1 cellular context compared by ENCODE assay signal in the genomic region with DNA sequence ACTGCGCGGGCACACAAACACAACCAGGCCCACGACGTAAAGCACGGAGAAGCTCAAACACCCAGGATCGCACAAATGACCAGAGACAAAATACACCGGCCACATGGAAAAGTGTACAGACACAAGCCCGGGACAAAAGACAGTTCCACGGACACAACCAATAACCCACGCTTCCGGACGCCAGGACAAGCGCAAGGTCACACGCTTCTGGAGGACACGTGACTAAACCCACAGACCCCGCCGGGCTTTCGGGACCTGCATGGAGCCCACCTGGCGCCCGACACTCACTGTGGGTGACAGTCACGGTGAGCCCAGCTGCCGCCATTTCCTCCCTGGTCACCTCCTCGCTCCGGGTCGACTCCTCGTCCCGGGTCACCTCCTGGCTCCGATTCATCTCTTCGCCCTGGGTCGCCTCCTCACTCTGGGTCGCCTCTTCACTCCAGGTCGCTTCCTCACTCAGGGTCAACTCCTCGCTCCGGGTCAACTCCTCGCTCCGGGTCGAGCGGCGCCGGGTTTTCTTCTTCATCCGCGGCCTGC.
TF ChIP-seq lines count a peak whose summit lies in the region.

No MANE protein-coding gene starts in this region.

TF ChIP-seq in WTC11, 78 proteins besides CTCF, POLR2A, EP300 and RAD21 (continued from another document):
- TF ChIP-seq AFF4 (CRISPR knock-in tag; IDR thresholded peaks at IDR 0.05; ENCODE audit: borderline replicate concordance) (no peak), USF2 (CRISPR knock-in tag; IDR thresholded peaks at IDR 0.05) (peak; percentile 77), ESRRA (CRISPR knock-in tag; IDR thresholded peaks at IDR 0.05; ENCODE audit: borderline replicate concordance) (no peak), JAZF1 (CRISPR knock-in tag; IDR thresholded peaks at IDR 0.05) (no peak), IRF2 (CRISPR knock-in tag; IDR thresholded peaks at IDR 0.05; ENCODE audit: borderline replicate concordance, low read depth) (no peak), NFYB (CRISPR knock-in tag; conservative IDR thresholded peaks at IDR 0.05; ENCODE audit: low read depth) (no peak), OVOL2 (CRISPR knock-in tag; IDR thresholded peaks at IDR 0.05; ENCODE audit: borderline replicate concordance) (no peak), JUN (CRISPR knock-in tag; IDR thresholded peaks at IDR 0.05) (no peak), TCF7 (CRISPR knock-in tag; IDR thresholded peaks at IDR 0.05; ENCODE audit: low read depth) (no peak), MXD4 (CRISPR knock-in tag; IDR thresholded peaks at IDR 0.05; ENCODE audit: borderline replicate concordance) (no peak)
- TF ChIP-seq, protein P1, sequence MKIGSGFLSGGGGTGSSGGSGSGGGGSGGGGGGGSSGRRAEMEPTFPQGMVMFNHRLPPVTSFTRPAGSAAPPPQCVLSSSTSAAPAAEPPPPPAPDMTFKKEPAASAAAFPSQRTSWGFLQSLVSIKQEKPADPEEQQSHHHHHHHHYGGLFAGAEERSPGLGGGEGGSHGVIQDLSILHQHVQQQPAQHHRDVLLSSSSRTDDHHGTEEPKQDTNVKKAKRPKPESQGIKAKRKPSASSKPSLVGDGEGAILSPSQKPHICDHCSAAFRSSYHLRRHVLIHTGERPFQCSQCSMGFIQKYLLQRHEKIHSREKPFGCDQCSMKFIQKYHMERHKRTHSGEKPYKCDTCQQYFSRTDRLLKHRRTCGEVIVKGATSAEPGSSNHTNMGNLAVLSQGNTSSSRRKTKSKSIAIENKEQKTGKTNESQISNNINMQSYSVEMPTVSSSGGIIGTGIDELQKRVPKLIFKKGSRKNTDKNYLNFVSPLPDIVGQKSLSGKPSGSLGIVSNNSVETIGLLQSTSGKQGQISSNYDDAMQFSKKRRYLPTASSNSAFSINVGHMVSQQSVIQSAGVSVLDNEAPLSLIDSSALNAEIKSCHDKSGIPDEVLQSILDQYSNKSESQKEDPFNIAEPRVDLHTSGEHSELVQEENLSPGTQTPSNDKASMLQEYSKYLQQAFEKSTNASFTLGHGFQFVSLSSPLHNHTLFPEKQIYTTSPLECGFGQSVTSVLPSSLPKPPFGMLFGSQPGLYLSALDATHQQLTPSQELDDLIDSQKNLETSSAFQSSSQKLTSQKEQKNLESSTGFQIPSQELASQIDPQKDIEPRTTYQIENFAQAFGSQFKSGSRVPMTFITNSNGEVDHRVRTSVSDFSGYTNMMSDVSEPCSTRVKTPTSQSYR (CRISPR knock-in tag; IDR thresholded peaks at IDR 0.05), result no peak
TF ChIP-seq in WTC11: peak in this region for 6.
